ENCODE assay signal across 8 cellular contexts in the genomic region with DNA sequence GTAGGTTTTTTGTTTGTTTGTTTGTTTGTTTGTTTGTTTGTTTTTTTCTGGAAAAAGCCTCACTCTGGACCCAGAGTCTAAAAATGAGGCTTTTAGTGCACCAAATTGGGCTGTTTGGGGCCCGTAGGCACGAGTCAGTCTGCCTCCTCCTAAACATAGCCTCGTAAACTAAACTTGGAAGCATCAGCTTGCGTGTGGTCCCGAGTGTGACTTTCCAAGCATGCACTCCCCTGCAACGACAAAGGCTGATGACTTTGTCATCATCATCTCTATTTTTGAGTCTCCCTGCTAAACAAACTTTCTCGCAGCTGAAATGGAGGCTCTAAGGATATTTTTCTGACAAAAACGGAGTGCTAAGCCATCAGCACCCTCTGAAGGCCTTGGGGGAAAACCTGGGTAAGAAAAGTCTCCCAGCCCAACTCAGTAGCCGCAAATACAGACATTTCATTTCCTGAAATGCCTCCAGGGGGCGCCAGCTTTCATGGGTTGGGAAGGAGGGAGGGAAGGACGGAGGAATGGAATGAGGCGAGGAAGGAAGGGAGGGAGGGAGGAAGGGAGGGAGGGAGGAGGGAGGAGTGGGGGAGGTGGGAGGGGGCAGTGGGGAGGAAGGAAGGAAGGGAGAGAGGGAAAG.
DNase-seq lines count a peak whose midpoint lies in the region; ATAC-seq, FAIRE-seq and TF ChIP-seq lines count a peak whose summit lies in the region.

No MANE protein-coding gene starts in this region.

- no peaks in the 10 kb centered on the region for H3K36me3 Mint-ChIP-seq in activated CD4-positive, alpha-beta memory T cell treated with anti-CD3 and anti-CD28 coated beads, Interleukin-2, amount 10 ng/mL, durations not matched to agents 7 days and 5 days (ENCODE audit: low read depth)

- H3K9me3 ChIP-seq in pancreas = no peaks in the 10 kb centered on the region

- no peaks in the 10 kb centered on the region for H3K36me3 ChIP-seq in pancreas

- H3K27ac Mint-ChIP-seq in activated CD4-positive, alpha-beta memory T cell treated with anti-CD3 and anti-CD28 coated beads, Interleukin-2, amount 10 ng/mL, durations not matched to agents 7 days and 5 days = no peak overlapping the region

- TF ChIP-seq POLR2A in GM12891 (IDR thresholded peaks at IDR 0.05; ENCODE audit: low read depth, low read length) = no peak

- 29 to 33% methylated on average over 12 of the region's 12 CpGs for WGBS in pancreas, 2 donors

- H3K27me3 ChIP-seq in pancreas = no peaks in the 10 kb centered on the region

- CTCF ChIA-PET in activated CD4-positive, alpha-beta memory T cell treated with anti-CD3 and anti-CD28 coated beads, Interleukin-2, amount 10 ng/mL, durations not matched to agents 7 days and 5 days (lab: Charles Lee) = interaction anchor here (1.1 kb wide), 1 partner anchor 252 kb away, joined by 3 read pairs; no protein-coding TSS in a partner anchor

- POLR2A ChIA-PET in activated CD4-positive, alpha-beta memory T cell treated with anti-CD3 and anti-CD28 coated beads, Interleukin-2, amount 10 ng/mL, durations not matched to agents 7 days and 5 days (lab: Charles Lee) = no interaction called here

- no peaks in the 10 kb centered on the region for H3K4me1 Mint-ChIP-seq in activated CD4-positive, alpha-beta memory T cell treated with anti-CD3 and anti-CD28 coated beads, Interleukin-2, amount 10 ng/mL, durations not matched to agents 7 days and 5 days

- peak in 3 of 4 donors; percentile 29 to 35 (median 34) for TF ChIP-seq CTCF in pancreas (IDR thresholded peaks at IDR 0.05)

- ATAC-seq in pancreas = peak; percentile 71 to 80 (median 74)

- DNase-seq in stimulated activated CD4-positive, alpha-beta T cell treated with anti-CD3 and anti-CD28 coated beads, Interleukin-1b, Interleukin-23, amount 100 ng/mL, for 48 hours = peak; percentile 12
- DNase-seq in stimulated activated CD4-positive, alpha-beta T cell treated with anti-CD3 and anti-CD28 coated beads, Interleukin-4, amount 100 ng/mL, for 24 hours = no peak
- peak; percentile 61 to 82 for DNase-seq in NCI-H1930 (lab: John Stamatoyannopoulos, UW)
- peak; percentile 24 for DNase-seq in activated CD4-positive, alpha-beta memory T cell treated with anti-CD3 and anti-CD28 coated beads, Interleukin-2, amount 10 ng/mL, durations not matched to agents 7 days and 5 days
- DNase-seq in head of caudate nucleus = peak; percentile 33 to 92 (median 79)
- peak; percentile 73 to 91 (median 78) for DNase-seq in pancreas
- no peak for DNase-seq in GM12891 (ENCODE audit: insufficient read length, low spot score)
- no peak for DNase-seq in GF-D8 (lab: John Stamatoyannopoulos, UW)

- no peak overlapping the region for H3K4me3 ChIP-seq in pancreas

- intact Hi-C loops in head of caudate nucleus (cut with DNase I) = loop anchor here (5.0 to 10.0 kb wide), 2 partner anchors 217 to 251 kb away; no protein-coding TSS in a partner anchor
- intact Hi-C loops in pancreas (cut with DNase I) = loop anchor here in 1 of 3 donors (5.0 to 10.0 kb wide), 2 partner anchors 217 to 246 kb away; a partner anchor contains a TSS

- no peak for FAIRE-seq in pancreas (lab: Jason Lieb, UNC)
- FAIRE-seq in GM12891 (lab: Jason Lieb, UNC) = no peak

- no peak overlapping the region for H3K4me3 Mint-ChIP-seq in activated CD4-positive, alpha-beta memory T cell treated with anti-CD3 and anti-CD28 coated beads, Interleukin-2, amount 10 ng/mL, durations not matched to agents 7 days and 5 days

- H3K4me1 ChIP-seq in pancreas = peaks cover 16 to 34% (median 23%) of the 10 kb centered on the region in 3 donors

- peak overlapping the region in 1 of 4 donors; percentile 66 for H3K27ac ChIP-seq in pancreas

- no peaks in the 10 kb centered on the region for H3K9me3 Mint-ChIP-seq in activated CD4-positive, alpha-beta memory T cell treated with anti-CD3 and anti-CD28 coated beads, Interleukin-2, amount 10 ng/mL, durations not matched to agents 7 days and 5 days

- no peaks in the 10 kb centered on the region for H3K27me3 Mint-ChIP-seq in activated CD4-positive, alpha-beta memory T cell treated with anti-CD3 and anti-CD28 coated beads, Interleukin-2, amount 10 ng/mL, durations not matched to agents 7 days and 5 days

TF ChIP-seq in GM12891, 5 proteins besides CTCF, POLR2A, EP300 and RAD21:
- TF ChIP-seq PAX5 (IDR thresholded peaks at IDR 0.05; ENCODE audit: insufficient read depth, low read length, severe bottlenecking) = no peak
- no peak for TF ChIP-seq POU2F2 (IDR thresholded peaks at IDR 0.05; ENCODE audit: low read depth, low read length)
- no peak for TF ChIP-seq SPI1 (IDR thresholded peaks at IDR 0.05; ENCODE audit: low read depth, low read length)
- no peak for TF ChIP-seq POLR2AphosphoS5 (IDR thresholded peaks at IDR 0.05; ENCODE audit: low read depth, low read length)
- TF ChIP-seq TAF1 (IDR thresholded peaks at IDR 0.05; ENCODE audit: low read depth, low read length) = no peak

Comparison
In these comparisons a context has a peak if more than half of its experiments do, and no peak if none do; other contexts are left out.
1. DNase-seq: peak in stimulated activated CD4-positive, alpha-beta T cell treated with anti-CD3 and anti-CD28 coated beads, Interleukin-1b, Interleukin-23, amount 100 ng/mL, for 48 hours (single experiment), NCI-H1930 (2 of 2), activated CD4-positive, alpha-beta memory T cell treated with anti-CD3 and anti-CD28 coated beads, Interleukin-2, amount 10 ng/mL, durations not matched to agents 7 days and 5 days (single experiment), head of caudate nucleus (42 of 42) and pancreas (6 of 6); none in stimulated activated CD4-positive, alpha-beta T cell treated with anti-CD3 and anti-CD28 coated beads, Interleukin-4, amount 100 ng/mL, for 24 hours (single experiment), GM12891 (single experiment) and GF-D8 (single experiment).